ENCODE assay signal across 16 cellular contexts in the genomic region with DNA sequence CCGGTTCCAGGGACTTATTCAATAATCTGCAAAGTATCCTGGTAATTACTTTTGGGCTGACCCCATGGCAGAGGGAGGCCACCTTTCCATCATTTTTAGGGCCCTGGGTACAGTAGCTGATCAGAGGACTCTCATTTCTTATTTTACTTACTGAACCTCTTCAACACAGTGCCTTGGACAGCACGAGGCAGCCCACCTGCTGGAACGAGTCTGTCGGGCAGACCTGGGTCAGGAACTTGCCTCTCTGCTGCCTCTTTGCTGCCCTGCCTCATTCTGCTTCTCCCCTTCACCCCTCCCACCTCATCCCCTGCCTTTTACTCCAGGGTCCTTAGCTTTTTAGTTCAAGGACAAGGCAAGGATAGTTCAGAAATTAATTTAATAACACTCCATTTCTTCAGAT.
DNase-seq lines count a peak whose midpoint lies in the region; ATAC-seq and TF ChIP-seq lines count a peak whose summit lies in the region.
"Had no signal": no experiment of that assay in that cellular context is flagged by ENCODE, and none has a peak within 500 bp of the region (broad histone marks: within the 10 kb centered on the region; RNA-seq: fewer than 3 reads in every experiment).

No MANE protein-coding gene starts in this region.

- no TSS peak for BruUV-seq in mammary epithelial cell (replicated peaks; lab: Mats Ljungman, UMichigan)

- peak overlapping the region; percentile 46 for H2AFZ ChIP-seq in mammary epithelial cell (ENCODE audit: low read depth, low read length)
- H2AFZ ChIP-seq: neural progenitor cell had no signal

- peak overlapping the region; percentile 30 for H3K56ac ChIP-seq in mesendoderm (ENCODE audit: low read length)

- in situ Hi-C loops in mammary epithelial cell (cut with MboI; ENCODE audit: low sequenced_read_pairs in 2 of 2): no loop called here

- intact Hi-C loops in mammary epithelial cell (cut with micrococcal nuclease) (no loop called here), tibial artery (cut with DNase I; ENCODE audit: low total_unique reads) (no loop called here)

- no peak overlapping the region for H2AK5ac ChIP-seq in mesendoderm (ENCODE audit: low read length)

- no peak for DNase-seq in mammary epithelial cell
- peak; percentile 18 for DNase-seq in mesendoderm
- DNase-seq in tibial artery: no peak
- no peak for DNase-seq in activated CD4-positive, alpha-beta T cell treated with anti-CD3 and anti-CD28 coated beads for 4 hours
- DNase-seq in DMS53 treated with DMSO at 0.1 percent for 48 hours (lab: John Stamatoyannopoulos, UW; ENCODE audit: unreplicated experiment): no peak
- DNase-seq: central memory CD4-positive, alpha-beta T cell; DMS153; effector memory CD8-positive, alpha-beta T cell; NCI-H1930; NCI-H510A treated with DMSO at 0.1 percent for 48 hours had no signal

- dilution Hi-C loops in mammary epithelial cell (cut with HindIII; ENCODE audit: low sequenced_read_pairs): no loop called here

- no peak overlapping the region for H3K4ac ChIP-seq in mesendoderm (ENCODE audit: low read depth, low read length)

- peaks cover 31% of the 10 kb centered on the region for H3K27me3 Mint-ChIP-seq in stimulated activated memory B cell treated with anti-CD40 and anti-IgM and Interleukin-4, amounts not matched to agents 10 μg/mL and 1 μg/mL and 100 μg/mL, for 72 hours

- WGBS in mammary epithelial cell (ENCODE audit: low coverage, missing lambda C conversion rate): 33% methylated on average over 3 of the region's 4 CpGs
- no CpG with 5 or more reads among the region's 4 CpGs for WGBS in mesendoderm (ENCODE audit: extremely low coverage, insufficient coverage, low lambda C conversion rate)

- H3K36me3 ChIP-seq in HUES6 (ENCODE audit: control insufficient read depth, insufficient read depth, low read length): no peaks in the 10 kb centered on the region
- H3K36me3 ChIP-seq in mammary epithelial cell (ENCODE audit: insufficient read depth, low read length): no peaks in the 10 kb centered on the region
- no peaks in the 10 kb centered on the region for H3K36me3 ChIP-seq in mesendoderm (ENCODE audit: control insufficient read depth, insufficient read depth, low read length)
- H3K36me3 ChIP-seq in tibial artery: no peaks in the 10 kb centered on the region
- H3K36me3 ChIP-seq: neural progenitor cell had no signal

- no peak overlapping the region for H3K4me3 Mint-ChIP-seq in stimulated activated memory B cell treated with anti-CD40 and anti-IgM and Interleukin-4, amounts not matched to agents 10 μg/mL and 1 μg/mL and 100 μg/mL, for 72 hours
- H3K4me3 Mint-ChIP-seq: B cell, H9, neural progenitor cell had no signal

- peaks cover 7% of the 10 kb centered on the region; the same call in 1 of the 2 replicates for H3K4me1 ChIP-seq in HUES6 (ENCODE audit: control insufficient read depth, insufficient read depth, low read length)
- peaks cover 7% of the 10 kb centered on the region for H3K4me1 ChIP-seq in mammary epithelial cell (ENCODE audit: insufficient read depth, low read length)
- H3K4me1 ChIP-seq in mesendoderm (ENCODE audit: control insufficient read depth, low read depth, low read length): no peaks in the 10 kb centered on the region
- H3K4me1 ChIP-seq in tibial artery: peaks cover 0 to 39% (median 15%) of the 10 kb centered on the region in 4 donors
- H3K4me1 ChIP-seq: neural progenitor cell had no signal

- no peaks in the 10 kb centered on the region for H3K79me1 ChIP-seq in mesendoderm (ENCODE audit: low read length)

- H3K9me3 ChIP-seq in HUES6 (ENCODE audit: control insufficient read depth, insufficient read depth, low read depth, low read length): 0 out of 2 replicates have a peak, but pooled peaks cover 3% of the 10 kb centered on the region
- no peaks in the 10 kb centered on the region for H3K9me3 ChIP-seq in mammary epithelial cell (replicated peaks; ENCODE audit: insufficient read depth, low read length)
- H3K9me3 ChIP-seq in tibial artery: no peaks in the 10 kb centered on the region

- H3K79me2 ChIP-seq in mammary epithelial cell (ENCODE audit: insufficient read depth, low read length) (no peaks in the 10 kb centered on the region), mesendoderm (ENCODE audit: control insufficient read depth, insufficient read depth, low read length) (no peaks in the 10 kb centered on the region)

- H2BK15ac ChIP-seq in mesendoderm (replicated peaks; ENCODE audit: low read depth): no peak overlapping the region

- H3K4me3 ChIP-seq in HUES6 (ENCODE audit: low read depth, low read length): no peak overlapping the region
- H3K4me3 ChIP-seq in mammary epithelial cell (replicated peaks in 1 of 3; ENCODE audit: insufficient read depth in 1 of 3, low read depth in 2 of 3, low read length in 3 of 3): no peak overlapping the region
- H3K4me3 ChIP-seq in mesendoderm (ENCODE audit: low read length): no peak overlapping the region
- no peak overlapping the region for H3K4me3 ChIP-seq in tibial artery
- H3K4me3 ChIP-seq: neural progenitor cell had no signal

- no peaks in the 10 kb centered on the region for H3K36me3 Mint-ChIP-seq in stimulated activated memory B cell treated with anti-CD40 and anti-IgM and Interleukin-4, amounts not matched to agents 10 μg/mL and 1 μg/mL and 100 μg/mL, for 72 hours
- H3K36me3 Mint-ChIP-seq: activated naive CD4-positive, alpha-beta T cell treated with anti-CD3 and anti-CD28 coated beads, Interleukin-2, amount 50 U/mL, for 72 hours; neural progenitor cell had no signal

- ATAC-seq in stimulated activated memory B cell treated with anti-CD40 and anti-IgM and Interleukin-4, amounts not matched to agents 10 μg/mL and 1 μg/mL and 100 μg/mL, for 72 hours: no peak
- ATAC-seq: effector memory CD8-positive, alpha-beta T cell had no signal

- no peak overlapping the region for H3K27ac Mint-ChIP-seq in stimulated activated memory B cell treated with anti-CD40 and anti-IgM and Interleukin-4, amounts not matched to agents 10 μg/mL and 1 μg/mL and 100 μg/mL, for 72 hours
- H3K27ac Mint-ChIP-seq: B cell, H9 had no signal

- H4K5ac ChIP-seq in mesendoderm (ENCODE audit: low read length): no peak overlapping the region

- peaks cover 13% of the 10 kb centered on the region for H3K4me1 Mint-ChIP-seq in stimulated activated memory B cell treated with anti-CD40 and anti-IgM and Interleukin-4, amounts not matched to agents 10 μg/mL and 1 μg/mL and 100 μg/mL, for 72 hours

- H3K27ac ChIP-seq in HUES6 (ENCODE audit: low read depth, low read length): 0 out of 2 replicates have a peak overlapping the region, but pooled peaks have one; percentile 1
- H3K27ac ChIP-seq in mammary epithelial cell (ENCODE audit: insufficient read depth, low read depth, low read length): no peak overlapping the region
- H3K27ac ChIP-seq in mesendoderm (ENCODE audit: low read depth, low read length): no peak overlapping the region
- H3K27ac ChIP-seq in tibial artery: peak overlapping the region; percentile 39 to 46
- H3K27ac ChIP-seq: neural progenitor cell had no signal

- H4K20me1 ChIP-seq in mammary epithelial cell (ENCODE audit: insufficient read depth, low read length): no peaks in the 10 kb centered on the region

- H3K9ac ChIP-seq in HUES6 (ENCODE audit: low read length) (no peak overlapping the region), mammary epithelial cell (ENCODE audit: insufficient read depth, low read length) (no peak overlapping the region), mesendoderm (ENCODE audit: low read length) (no peak overlapping the region)
- H3K9ac ChIP-seq: neural progenitor cell had no signal

- no peaks in the 10 kb centered on the region for H3K27me3 ChIP-seq in HUES6 (ENCODE audit: control insufficient read depth, insufficient read depth, low read length)
- no peaks in the 10 kb centered on the region for H3K27me3 ChIP-seq in mammary epithelial cell (ENCODE audit: insufficient read depth, low read length)
- no peaks in the 10 kb centered on the region for H3K27me3 ChIP-seq in mesendoderm (ENCODE audit: insufficient read depth, low read length, poor library complexity)
- H3K27me3 ChIP-seq in tibial artery: no peaks in the 10 kb centered on the region
- H3K27me3 ChIP-seq: neural progenitor cell had no signal

- no peak overlapping the region for H3K18ac ChIP-seq in mesendoderm (ENCODE audit: low read length)

- H4K8ac ChIP-seq in mesendoderm (ENCODE audit: low read depth, low read length): no peak overlapping the region

- H3K4me2 ChIP-seq in mammary epithelial cell (ENCODE audit: insufficient read depth, low read depth, low read length): no peak overlapping the region
- no peak overlapping the region for H3K4me2 ChIP-seq in mesendoderm (ENCODE audit: low read length)
- H3K4me2 ChIP-seq: neural progenitor cell had no signal

- no peak for TF ChIP-seq CTCF in mammary epithelial cell (conservative IDR thresholded peaks at IDR 0.05 in 1 of 2, IDR thresholded peaks at IDR 0.05 in 1 of 2; ENCODE audit: extremely low read depth in 1 of 2, insufficient read depth in 1 of 2, low read depth in 1 of 2, low read length in 2 of 2)
- no peak for TF ChIP-seq CTCF in tibial artery (IDR thresholded peaks at IDR 0.05)

- no peak overlapping the region for H3K23ac ChIP-seq in mesendoderm (ENCODE audit: low read length)

- H3K9me3 Mint-ChIP-seq in stimulated activated memory B cell treated with anti-CD40 and anti-IgM and Interleukin-4, amounts not matched to agents 10 μg/mL and 1 μg/mL and 100 μg/mL, for 72 hours: no peaks in the 10 kb centered on the region
- H3K9me3 Mint-ChIP-seq: activated naive CD4-positive, alpha-beta T cell treated with anti-CD3 and anti-CD28 coated beads, Interleukin-2, amount 50 U/mL, for 72 hours; effector memory CD8-positive, alpha-beta T cell; neural progenitor cell had no signal

- CTCF ChIA-PET in mammary epithelial cell (lab: Charles Lee; ENCODE audit: low non-redundant PET): interaction anchor here (0.6 to 0.7 kb wide), 3 partner anchors 16 to 29 kb away, joined by 3 to 4 read pairs (median 4); no protein-coding TSS in a partner anchor

- no peak overlapping the region for H2BK120ac ChIP-seq in mesendoderm (ENCODE audit: low read depth, low read length)

- no peak overlapping the region for H2BK5ac ChIP-seq in mesendoderm (ENCODE audit: low read length)

Comparison
In these comparisons a context has a peak if more than half of its experiments do, and no peak if none do; other contexts are left out.
1. H3K27ac ChIP-seq: peak in HUES6 (single experiment) and tibial artery (2 of 2); none in mammary epithelial cell (single experiment) and mesendoderm (single experiment).